Comparison of ENCODE assay signal across 8 cellular contexts in the genomic region with DNA sequence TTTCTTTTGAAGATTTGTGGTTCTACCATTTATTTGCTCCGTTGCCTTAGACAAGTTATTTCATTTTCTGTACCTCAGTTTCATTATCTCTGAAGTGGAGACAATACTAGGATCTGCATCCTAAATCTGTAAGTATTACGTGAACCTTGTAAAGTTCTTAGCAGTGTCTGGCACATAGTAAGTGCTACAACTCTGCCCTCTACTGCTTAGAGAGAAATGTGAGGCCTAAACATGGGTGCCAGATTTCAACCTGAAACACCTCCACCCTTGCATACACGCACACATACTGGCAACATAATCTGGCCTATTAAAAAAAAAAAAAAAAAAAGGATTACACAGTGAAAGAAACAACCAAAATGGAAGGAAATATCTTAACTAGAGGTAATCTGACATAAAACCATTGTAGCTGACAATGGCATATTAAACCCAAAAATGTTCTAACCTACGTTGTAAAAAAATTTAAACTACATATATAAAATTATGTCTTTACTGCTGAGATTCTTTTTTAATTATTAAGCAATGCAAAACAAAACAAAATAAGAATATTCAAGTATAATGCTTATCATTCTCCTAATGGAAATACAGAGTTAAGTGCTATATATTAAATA.
DNase-seq lines count a peak whose midpoint lies in the region; ATAC-seq and TF ChIP-seq lines count a peak whose summit lies in the region.

No MANE protein-coding gene starts in this region.

- no peaks in the 10 kb centered on the region for H3K36me3 ChIP-seq in adrenal gland (replicated peaks in 1 of 2)

- TF ChIP-seq CTCF in adrenal gland (IDR thresholded peaks at IDR 0.05) = peak in 5 of 6 experiments; percentile 11 to 58 (median 46)

- peak; percentile 53 for DNase-seq in D341Med (ENCODE audit: low spot score)
- DNase-seq in HuH-7.5 (ENCODE audit: low spot score) = peak; percentile 15
- peak in 4 of 7 donors; percentile 5 to 52 (median 20) for DNase-seq in adrenal gland
- DNase-seq in left lobe of liver (ENCODE audit: low spot score) = no peak
- no peak for DNase-seq in SKM-1 treated with dmso at 0.1 percent for 144 hours (lab: John Stamatoyannopoulos, UW; ENCODE audit: unreplicated experiment)
- no peak for DNase-seq in ecto neural progenitor cell (ENCODE audit: low spot score)

- no peaks in the 10 kb centered on the region for H3K4me1 ChIP-seq in adrenal gland (replicated peaks in 1 of 2)

- no peaks in the 10 kb centered on the region for H3K9me3 ChIP-seq in adrenal gland (replicated peaks in 1 of 3)

- TF ChIP-seq POLR2A in adrenal gland (IDR thresholded peaks at IDR 0.05) = no peak

- intact Hi-C loops in adrenal gland (cut with DNase I) = loop anchor here (10.0 kb wide), 1 partner anchor 132 kb away; the partner anchor contains the start of gene MAP2 (in 2 of the 2)

- ATAC-seq in GM19467 (IDR thresholded peaks at IDR 0.05; ENCODE audit: unreplicated experiment) (peak; percentile 62), left lobe of liver (peak; percentile 50), GM19452 (IDR thresholded peaks at IDR 0.05; ENCODE audit: unreplicated experiment) (no peak)

- H3K4me3 ChIP-seq in adrenal gland = no peak overlapping the region

- no peaks in the 10 kb centered on the region for H3K27me3 ChIP-seq in adrenal gland

- H3K27ac ChIP-seq in adrenal gland = no peak overlapping the region

- 52 to 67% (median 59%) methylated on average over 4 of the region's 4 CpGs for WGBS in adrenal gland, 4 donors

Comparison
In these comparisons a context has a peak if more than half of its experiments do, and no peak if none do; other contexts are left out.
1. DNase-seq: peak in D341Med (single experiment), HuH-7.5 (single experiment) and adrenal gland (4 of 7); none in left lobe of liver (single experiment), SKM-1 treated with dmso at 0.1 percent for 144 hours (single experiment) and ecto neural progenitor cell (single experiment).